8 cellular contexts compared by ENCODE assay signal in genomic region chr1:116595946-116596741, GRCh38. TPM values are rescaled to one million over a fixed set of nuclear protein-coding genes. Genes with fewer than 3 reads are reported as not detected.
A peak's percentile ranks its signal among the peaks of the same experiment; 100 is the strongest.
DNase-seq lines count a peak whose midpoint lies in the region; ATAC-seq and TF ChIP-seq lines count a peak whose summit lies in the region.
"Not testable (repeated sequence)": the region's sequence is repeated elsewhere in the genome, so short reads cannot be mapped to it uniquely, and the experiment has no call there.

No MANE protein-coding gene starts in this region.

- H3K4me1 ChIP-seq in CD4-positive, alpha-beta memory T cell (ENCODE audit: insufficient read depth, low read length); fibroblast of lung (ENCODE audit: control insufficient read depth, extremely low read depth, insufficient read depth, low read length): not testable (repeated sequence)
- peaks cover 16 to 41% of the 10 kb centered on the region in 2 donors for H3K4me1 ChIP-seq in mucosa of rectum (ENCODE audit: control insufficient read depth in 2 of 2, insufficient read depth in 2 of 2, low read length in 2 of 2)

- not testable (repeated sequence) for H3K36me3 ChIP-seq in CD4-positive, alpha-beta memory T cell (ENCODE audit: insufficient read depth, low read length); fibroblast of lung (ENCODE audit: control insufficient read depth, insufficient read depth, low read length); mucosa of rectum (ENCODE audit: control insufficient read depth in 2 of 2, insufficient read depth in 2 of 2, low read length in 2 of 2)

- CTCF ChIA-PET in CD4-positive, alpha-beta memory T cell (lab: Charles Lee; ENCODE audit: partially characterized antibody) = interaction anchor here (0.7 to 3.6 kb wide), 17 partner anchors 9 to 457 kb away, joined by 3 to 70 read pairs (median 5); no protein-coding TSS in a partner anchor
- CTCF ChIA-PET in T-cell (lab: Charles Lee) = interaction anchor here (0.6 to 2.2 kb wide), 4 partner anchors 22 to 939 kb away, joined by 3 to 11 read pairs (median 8); no protein-coding TSS in a partner anchor
- CTCF ChIA-PET in activated naive CD4-positive, alpha-beta T cell treated with anti-CD3 and anti-CD28 coated beads, Interleukin-2, amount 10 ng/mL, durations not matched to agents 7 days and 5 days (lab: Charles Lee) = interaction anchor here (0.7 to 2.8 kb wide), 17 partner anchors 8 to 460 kb away, joined by 3 to 18 read pairs (median 3); partner anchors contain the start of gene IGSF3

- POLR2A ChIA-PET in CD4-positive, alpha-beta memory T cell (lab: Charles Lee; ENCODE audit: partially characterized antibody) = interaction anchor here (1.1 to 2.3 kb wide), 2 partner anchors 22 to 39 kb away, joined by 3 to 9 read pairs; no protein-coding TSS in a partner anchor
- POLR2A ChIA-PET in T-cell (lab: Charles Lee) = not testable (repeated sequence)

- H3K4me2 ChIP-seq in fibroblast of lung (ENCODE audit: extremely low read depth, insufficient read depth, low read length) = peak overlapping the region; percentile 64

- H3K9me3 ChIP-seq in CD4-positive, alpha-beta memory T cell (ENCODE audit: control insufficient read depth in 1 of 2, low read length in 2 of 2); fibroblast of lung (ENCODE audit: control insufficient read depth, insufficient read depth, low read depth, low read length); mucosa of rectum (ENCODE audit: control insufficient read depth in 2 of 2, low read length in 2 of 2): not testable (repeated sequence)

- H3K9ac ChIP-seq in fibroblast of lung (ENCODE audit: insufficient read depth, low read length) = not testable (repeated sequence)
- peak overlapping the region in 1 of 2 donors; percentile 22 for H3K9ac ChIP-seq in mucosa of rectum (ENCODE audit: low read depth in 1 of 2, low read length in 2 of 2)

- not testable (repeated sequence) for H3K79me2 ChIP-seq in fibroblast of lung (ENCODE audit: control insufficient read depth, insufficient read depth, low read length)

- not testable (repeated sequence) for H3K27me3 Mint-ChIP-seq in CD4-positive, alpha-beta memory T cell; T-cell; stimulated activated memory B cell treated with anti-CD40 and anti-IgM and Interleukin-4, amounts not matched to agents 10 μg/mL and 1 μg/mL and 100 μg/mL, for 72 hours
- peaks cover 47% of the 10 kb centered on the region for H3K27me3 Mint-ChIP-seq in activated naive CD4-positive, alpha-beta T cell treated with anti-CD3 and anti-CD28 coated beads, Interleukin-2, amount 10 ng/mL, durations not matched to agents 7 days and 5 days

- not testable (repeated sequence) for H4K20me1 ChIP-seq in fibroblast of lung (ENCODE audit: control insufficient read depth, extremely low read depth, insufficient read depth, low read length)

- not testable (repeated sequence) for H3K4me3 ChIP-seq in CD4-positive, alpha-beta memory T cell (ENCODE audit: low read length in 2 of 2)
- peak overlapping the region in 1 of 4 experiments; percentile 21 for H3K4me3 ChIP-seq in fibroblast of lung (replicated peaks in 1 of 4; ENCODE audit: control extremely low read depth in 1 of 4, insufficient read depth in 1 of 4, low read depth in 3 of 4, low read length in 4 of 4)
- peak overlapping the region in 1 of 2 donors; percentile 21 for H3K4me3 ChIP-seq in mucosa of rectum (ENCODE audit: low read length in 2 of 2)

- not testable (repeated sequence) for H3K9me3 Mint-ChIP-seq in CD4-positive, alpha-beta memory T cell; T-cell; activated naive CD4-positive, alpha-beta T cell treated with anti-CD3 and anti-CD28 coated beads, Interleukin-2, amount 10 ng/mL, durations not matched to agents 7 days and 5 days; stimulated activated memory B cell treated with anti-CD40 and anti-IgM and Interleukin-4, amounts not matched to agents 10 μg/mL and 1 μg/mL and 100 μg/mL, for 72 hours

- TF ChIP-seq CTCF in fibroblast of lung (conservative IDR thresholded peaks at IDR 0.05 in 1 of 2, IDR thresholded peaks at IDR 0.05 in 1 of 2; ENCODE audit: low read depth in 1 of 2, low read length in 2 of 2) = peak; percentile 46 to 60

- H3K36me3 Mint-ChIP-seq in CD4-positive, alpha-beta memory T cell; T-cell; activated naive CD4-positive, alpha-beta T cell treated with anti-CD3 and anti-CD28 coated beads, Interleukin-2, amount 10 ng/mL, durations not matched to agents 7 days and 5 days: not testable (repeated sequence)
- H3K36me3 Mint-ChIP-seq in stimulated activated memory B cell treated with anti-CD40 and anti-IgM and Interleukin-4, amounts not matched to agents 10 μg/mL and 1 μg/mL and 100 μg/mL, for 72 hours = peaks cover 23% of the 10 kb centered on the region

- H3K27ac Mint-ChIP-seq in CD4-positive, alpha-beta memory T cell = peak overlapping the region in 1 of 7 donors; percentile 38
- not testable (repeated sequence) for H3K27ac Mint-ChIP-seq in T-cell; activated naive CD4-positive, alpha-beta T cell treated with anti-CD3 and anti-CD28 coated beads, Interleukin-2, amount 10 ng/mL, durations not matched to agents 7 days and 5 days
- peak overlapping the region; percentile 63 for H3K27ac Mint-ChIP-seq in stimulated activated memory B cell treated with anti-CD40 and anti-IgM and Interleukin-4, amounts not matched to agents 10 μg/mL and 1 μg/mL and 100 μg/mL, for 72 hours

- intact Hi-C loops in CD4-positive, alpha-beta memory T cell (cut with micrococcal nuclease) = loop anchor here (1.0 kb wide), 1 partner anchor 22 kb away; no protein-coding TSS in a partner anchor

- H3K4me1 Mint-ChIP-seq in CD4-positive, alpha-beta memory T cell = peaks cover 0 to 13% (median 8%) of the 10 kb centered on the region in 4 donors
- H3K4me1 Mint-ChIP-seq in T-cell = peaks cover 8 to 12% (median 9%) of the 10 kb centered on the region in 3 donors
- peaks cover 10% of the 10 kb centered on the region for H3K4me1 Mint-ChIP-seq in activated naive CD4-positive, alpha-beta T cell treated with anti-CD3 and anti-CD28 coated beads, Interleukin-2, amount 10 ng/mL, durations not matched to agents 7 days and 5 days
- H3K4me1 Mint-ChIP-seq in stimulated activated memory B cell treated with anti-CD40 and anti-IgM and Interleukin-4, amounts not matched to agents 10 μg/mL and 1 μg/mL and 100 μg/mL, for 72 hours = peaks cover 57% of the 10 kb centered on the region

- H3K4me3 Mint-ChIP-seq in CD4-positive, alpha-beta memory T cell = peak overlapping the region; percentile 40 to 84 (median 66)
- H3K4me3 Mint-ChIP-seq in T-cell = peak overlapping the region; percentile 35 to 53 (median 35)
- not testable (repeated sequence) for H3K4me3 Mint-ChIP-seq in activated naive CD4-positive, alpha-beta T cell treated with anti-CD3 and anti-CD28 coated beads, Interleukin-2, amount 10 ng/mL, durations not matched to agents 7 days and 5 days
- peak overlapping the region; percentile 26 for H3K4me3 Mint-ChIP-seq in stimulated activated memory B cell treated with anti-CD40 and anti-IgM and Interleukin-4, amounts not matched to agents 10 μg/mL and 1 μg/mL and 100 μg/mL, for 72 hours

- H2AFZ ChIP-seq in fibroblast of lung (ENCODE audit: low read length) = not testable (repeated sequence)

- not testable (repeated sequence) for H3K27ac ChIP-seq in CD4-positive, alpha-beta memory T cell (ENCODE audit: low read depth, low read length); fibroblast of lung (ENCODE audit: insufficient read depth, low read length)
- H3K27ac ChIP-seq in mucosa of rectum (ENCODE audit: low read depth in 2 of 2, low read length in 2 of 2) = peak overlapping the region; percentile 19 to 58

- peak; percentile 37 to 48 (median 41) for DNase-seq in CD4-positive, alpha-beta memory T cell
- DNase-seq in Kasumi-1 (lab: John Stamatoyannopoulos, UW) = peak; percentile 24 to 66
- peak in 23 of 34 experiments; percentile 6 to 57 (median 28) for DNase-seq in T-cell
- DNase-seq in activated naive CD4-positive, alpha-beta T cell treated with anti-CD3 and anti-CD28 coated beads, Interleukin-2, amount 10 ng/mL, durations not matched to agents 7 days and 5 days = peak; percentile 59
- peak; percentile 18 to 50 for DNase-seq in fibroblast of lung (ENCODE audit: low read depth in 2 of 2)

- ATAC-seq in GM21447 (IDR thresholded peaks at IDR 0.05; ENCODE audit: unreplicated experiment) (peak; percentile 44), T-cell (replicated peaks in 1 of 4) (peak; percentile 72 to 76 (median 76))
- ATAC-seq in stimulated activated memory B cell treated with anti-CD40 and anti-IgM and Interleukin-4, amounts not matched to agents 10 μg/mL and 1 μg/mL and 100 μg/mL, for 72 hours = peak; percentile 63

- H3K27me3 ChIP-seq in CD4-positive, alpha-beta memory T cell (ENCODE audit: insufficient read depth, low read length); fibroblast of lung (ENCODE audit: control insufficient read depth, insufficient read depth, low read length); mucosa of rectum (ENCODE audit: control insufficient read depth in 2 of 2, insufficient read depth in 2 of 2, low read length in 2 of 2): not testable (repeated sequence)

RNA-seq across cellular contexts. Expression of gene CD58, which starts 25.3 kb away (rescaled TPM):
- total RNA-seq in CD4-positive, alpha-beta memory T cell = 10 to 100 TPM; 25.2 to 30.9 TPM
- 10 to 100 TPM; 58.2 to 61.3 TPM for polyA plus RNA-seq in CD4-positive, alpha-beta memory T cell
- total RNA-seq in T-cell = 10 to 100 TPM in 4 of 5 donors, 1 to 10 TPM in 1; 8.9 to 20.5 (median 16.9) TPM
- 5.6 and 8.4 TPM in 2 replicates for total RNA-seq in fibroblast of lung
- polyA plus RNA-seq in fibroblast of lung = 10.0 and 16.3 TPM in 2 replicates
- polyA plus RNA-seq in fibroblast of lung (2012) = 6.2 and 8.6 TPM in 2 replicates
- polyA minus RNA-seq in fibroblast of lung (ENCODE audit: low replicate concordance) = 0.41 TPM in 1 of 2 replicates, not detected in the other
